ENCODE assay signal across 22 cellular contexts in the genomic region with DNA sequence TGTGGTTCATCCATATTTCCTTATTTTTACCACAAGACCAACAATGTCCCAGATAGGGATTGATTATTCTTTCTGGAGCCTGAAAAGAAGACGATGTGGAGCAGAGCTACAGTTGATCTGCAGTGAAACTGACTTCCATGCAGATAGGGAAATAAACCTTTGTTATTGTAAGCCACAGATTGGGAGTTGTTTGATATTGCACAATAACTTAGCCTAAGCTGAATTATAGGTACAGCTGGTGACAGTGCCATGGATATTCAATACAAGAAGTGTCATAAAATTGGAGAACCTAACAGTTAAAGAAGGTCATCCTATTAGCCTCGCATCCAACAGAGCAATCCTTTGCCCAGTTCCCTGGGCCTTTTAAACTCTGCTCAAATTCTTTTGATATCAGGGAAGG.
DNase-seq lines count a peak whose midpoint lies in the region; ATAC-seq, FAIRE-seq and TF ChIP-seq lines count a peak whose summit lies in the region.
"Had no signal": no experiment of that assay in that cellular context is flagged by ENCODE, and none has a peak within 500 bp of the region (broad histone marks: within the 10 kb centered on the region; RNA-seq: fewer than 3 reads in every experiment).

No MANE protein-coding gene starts in this region.

- 20% methylated on average over 1 of the region's 2 CpGs; no CpG with 5 or more reads in 1 of the 2 experiments for WGBS in IMR-90 (ENCODE audit: extremely low coverage in 2 of 2, insufficient read length in 1 of 2), 2 experiments
- WGBS in H1 (ENCODE audit: extremely low coverage in 1 of 2, insufficient coverage in 1 of 2, insufficient read length in 1 of 2, insufficient replicate concordance in 2 of 2, low coverage in 1 of 2, low lambda C conversion rate in 2 of 2, missing lambda C conversion rate in 1 of 2), 2 experiments: 80% methylated on average over 2 of the region's 2 CpGs; no CpG with 5 or more reads in 1 of the 2 experiments

- no peak for TF ChIP-seq EP300 in H1 (IDR thresholded peaks at IDR 0.05; ENCODE audit: borderline replicate concordance in 1 of 2, low read depth in 2 of 2, low read length in 2 of 2)

- peaks cover 1% of the 10 kb centered on the region for H3K27me3 Mint-ChIP-seq in GM23338 (ENCODE audit: insufficient read depth, low read depth, poor library complexity)
- H3K27me3 Mint-ChIP-seq: CD4-positive, alpha-beta T cell had no signal

- H2BK120ac ChIP-seq in IMR-90 (ENCODE audit: low read depth, low read length) (no peak overlapping the region), H1 (replicated peaks; ENCODE audit: low read depth, low read length) (no peak overlapping the region)

- no peaks in the 10 kb centered on the region for H3K79me1 ChIP-seq in IMR-90 (ENCODE audit: low read depth in 1 of 2, low read length in 2 of 2)
- no peaks in the 10 kb centered on the region for H3K79me1 ChIP-seq in H1 (ENCODE audit: low read depth, low read length)

- TF ChIP-seq CTCF in GM23338 (conservative IDR thresholded peaks at IDR 0.05; ENCODE audit: low read depth in 2 of 2) (no peak), IMR-90 (conservative IDR thresholded peaks at IDR 0.05; ENCODE audit: low read depth, low read length) (no peak), H1 (IDR thresholded peaks at IDR 0.05; ENCODE audit: control extremely low read depth in 1 of 3, insufficient read depth in 1 of 3, low read depth in 1 of 3, low read length in 3 of 3) (no peak)

- no peak overlapping the region for H3K27ac Mint-ChIP-seq in GM23338
- H3K27ac Mint-ChIP-seq: B cell; CD4-positive, alpha-beta T cell; CD8-positive, alpha-beta T cell had no signal

- DNase-seq in GM23338 (ENCODE audit: low spot score) (no peak), IMR-90 (no peak), H1 (ENCODE audit: low read depth in 1 of 2, low spot score in 2 of 2) (no peak), urothelium cell line (ENCODE audit: low spot score) (no peak), AG20443 (ENCODE audit: low spot score) (no peak)
- DNase-seq: 8988T; ACHN; AML-193; Caco-2; Calu3; CD4-positive, alpha-beta T cell; CD8-positive, alpha-beta T cell; DMS79 treated with DMSO at 0.1 percent for 48 hours; GF-D8 had no signal

- no peaks in the 10 kb centered on the region for H3K9me1 ChIP-seq in IMR-90 (ENCODE audit: insufficient read depth, low read length)

- dilution Hi-C loops in IMR-90 (cut with HindIII; ENCODE audit: low sequenced_read_pairs, unreplicated experiment): no loop called here

- H2BK20ac ChIP-seq in IMR-90 (ENCODE audit: low read depth, low read length): no peak overlapping the region
- H2BK20ac ChIP-seq in H1 (ENCODE audit: low read length): no peak overlapping the region

- FAIRE-seq in H1 (lab: Jason Lieb, UNC): no peak
- FAIRE-seq in urothelium cell line (lab: Jason Lieb, UNC): no peak
- FAIRE-seq: A204.1, D721Med, G401.6, GM12891, GM19239 had no signal

- H3K9me3 Mint-ChIP-seq in GM23338: peaks cover under 1% of the 10 kb centered on the region; the same call in 1 of the 3 replicates

- no peak overlapping the region for H3K9ac ChIP-seq in IMR-90 (ENCODE audit: low read depth, low read length)
- H3K9ac ChIP-seq in H1 (replicated peaks in 1 of 4; ENCODE audit: extremely low read depth in 1 of 4, low read depth in 3 of 4, low read length in 3 of 4): no peak overlapping the region
- H3K9ac ChIP-seq: BLaER1 treated with 17β-estradiol and CSF1 and Interleukin-3, amounts not matched to agents 10 nM and 100 nM had no signal

- H2AK9ac ChIP-seq in IMR-90 (replicated peaks; ENCODE audit: low read depth, low read length, poor library complexity): no peak overlapping the region

- H4K5ac ChIP-seq in IMR-90 (ENCODE audit: low read depth, low read length): no peak overlapping the region
- no peak overlapping the region for H4K5ac ChIP-seq in H1 (ENCODE audit: insufficient read length, low read depth, low read length)

- intact Hi-C loops in IMR-90 (cut with micrococcal nuclease): no loop called here

- no peaks in the 10 kb centered on the region for H3K9me3 ChIP-seq in IMR-90 (ENCODE audit: control insufficient read depth, insufficient read depth, low read length)
- H3K9me3 ChIP-seq in H1 (ENCODE audit: insufficient read depth in 2 of 2, low read depth in 1 of 2, low read length in 1 of 2): no peaks in the 10 kb centered on the region
- H3K9me3 ChIP-seq: BLaER1 treated with 17β-estradiol and CSF1 and Interleukin-3, amounts not matched to agents 10 nM and 100 nM; Caco-2 had no signal

- no peak overlapping the region for H2BK12ac ChIP-seq in H1 (ENCODE audit: low read depth, low read length)

- H3K4me2 ChIP-seq in GM23338 (no peak overlapping the region), IMR-90 (ENCODE audit: low read depth, low read length) (no peak overlapping the region), H1 (ENCODE audit: insufficient read depth in 1 of 2, low read depth in 2 of 2, low read length in 2 of 2) (no peak overlapping the region)
- H3K4me2 ChIP-seq: BLaER1 treated with 17β-estradiol and CSF1 and Interleukin-3, amounts not matched to agents 10 nM and 100 nM had no signal

- H2BK5ac ChIP-seq in IMR-90 (ENCODE audit: low read depth, low read length, poor library complexity, severe bottlenecking) (no peak overlapping the region), H1 (ENCODE audit: low read depth, low read length) (no peak overlapping the region)

- ATAC-seq in GM23338 (no peak), IMR-90 (ENCODE audit: low read depth) (no peak)
- ATAC-seq: CD8-positive, alpha-beta T cell had no signal

- no peak overlapping the region for H4K91ac ChIP-seq in IMR-90 (ENCODE audit: insufficient read depth, low read depth, low read length)
- no peak overlapping the region for H4K91ac ChIP-seq in H1 (replicated peaks; ENCODE audit: insufficient read length, low read length)

- no peaks in the 10 kb centered on the region for H4K20me1 ChIP-seq in GM23338 (replicated peaks; ENCODE audit: insufficient read depth)
- no peaks in the 10 kb centered on the region for H4K20me1 ChIP-seq in IMR-90 (ENCODE audit: insufficient read depth, low read length)
- no peaks in the 10 kb centered on the region for H4K20me1 ChIP-seq in H1 (replicated peaks in 1 of 2; ENCODE audit: control insufficient read depth in 1 of 2, insufficient read depth in 2 of 2, low read length in 2 of 2)
- H4K20me1 ChIP-seq: BLaER1 treated with 17β-estradiol and CSF1 and Interleukin-3, amounts not matched to agents 10 nM and 100 nM had no signal

- H2BK15ac ChIP-seq in IMR-90 (ENCODE audit: low read depth, low read length) (no peak overlapping the region), H1 (ENCODE audit: low read length) (no peak overlapping the region)

- no peak for TF ChIP-seq RAD21 in IMR-90 (IDR thresholded peaks at IDR 0.05; ENCODE audit: low read length)
- no peak for TF ChIP-seq RAD21 in H1 (IDR thresholded peaks at IDR 0.05 in 1 of 2, conservative IDR thresholded peaks at IDR 0.05 in 1 of 2; ENCODE audit: low read depth in 2 of 2, low read length in 2 of 2)

- H3K4me1 ChIP-seq in GM23338 (ENCODE audit: insufficient read depth) (peaks cover 30% of the 10 kb centered on the region), IMR-90 (ENCODE audit: control insufficient read depth, insufficient read depth, low read length) (no peaks in the 10 kb centered on the region), H1 (replicated peaks in 1 of 4; ENCODE audit: control insufficient read depth in 3 of 4, insufficient read depth in 4 of 4, low read length in 3 of 4) (no peaks in the 10 kb centered on the region)
- H3K4me1 ChIP-seq: BLaER1 treated with 17β-estradiol and CSF1 and Interleukin-3, amounts not matched to agents 10 nM and 100 nM; Caco-2 had no signal

- no peak overlapping the region for H3K14ac ChIP-seq in IMR-90 (replicated peaks; ENCODE audit: low read depth, low read length)
- H3K14ac ChIP-seq in H1 (ENCODE audit: insufficient read length): no peak overlapping the region

- in situ Hi-C loops in IMR-90 (cut with MboI; ENCODE audit: low sequenced_read_pairs): no loop called here

- H3K18ac ChIP-seq in IMR-90 (ENCODE audit: low read depth, low read length) (no peak overlapping the region), H1 (ENCODE audit: extremely low read depth, low read length) (no peak overlapping the region)

- H4K8ac ChIP-seq in IMR-90 (ENCODE audit: low read depth in 2 of 2, low read length in 2 of 2) (no peak overlapping the region), H1 (ENCODE audit: extremely low read depth, insufficient read depth, low read length) (no peak overlapping the region)

- H2AFZ ChIP-seq in GM23338 (peak overlapping the region; percentile 23; the same call in 1 of the 2 replicates), IMR-90 (replicated peaks; ENCODE audit: low read length, poor library complexity) (no peak overlapping the region), H1 (ENCODE audit: low read length) (no peak overlapping the region)

- H3K36me3 ChIP-seq in GM23338 (ENCODE audit: insufficient read depth): no peaks in the 10 kb centered on the region
- no peaks in the 10 kb centered on the region for H3K36me3 ChIP-seq in IMR-90 (ENCODE audit: control insufficient read depth, insufficient read depth, low read length)
- H3K36me3 ChIP-seq in H1 (ENCODE audit: control insufficient read depth in 2 of 4, insufficient read depth in 4 of 4, low read length in 3 of 4): no peaks in the 10 kb centered on the region
- H3K36me3 ChIP-seq: BLaER1 treated with 17β-estradiol and CSF1 and Interleukin-3, amounts not matched to agents 10 nM and 100 nM had no signal

- no peaks in the 10 kb centered on the region for H3F3A ChIP-seq in GM23338 (replicated peaks; ENCODE audit: low read depth)

- CTCF ChIA-PET in IMR-90 (lab: Yijun Ruan, JAX) (no interaction called here), H1 (lab: Charles Lee; ENCODE audit: partially characterized antibody) (no interaction called here)

- POLR2A ChIA-PET in IMR-90 (lab: Charles Lee; ENCODE audit: unreplicated experiment) (no interaction called here), H1 (lab: Charles Lee; ENCODE audit: partially characterized antibody) (no interaction called here)

- H3K79me2 ChIP-seq in GM23338 (replicated peaks; ENCODE audit: insufficient read depth) (no peaks in the 10 kb centered on the region), H1 (ENCODE audit: control insufficient read depth in 1 of 2, insufficient read depth in 2 of 2, low read length in 2 of 2) (no peaks in the 10 kb centered on the region)

- H3K4me3 ChIP-seq in GM23338: no peak overlapping the region
- no peak overlapping the region for H3K4me3 ChIP-seq in IMR-90 (ENCODE audit: insufficient read depth, low read depth, low read length)
- no peak overlapping the region for H3K4me3 ChIP-seq in H1 (ENCODE audit: extremely low read depth in 1 of 4, insufficient read depth in 2 of 4, low read depth in 3 of 4, low read length in 4 of 4)
- H3K4me3 ChIP-seq: BLaER1 treated with 17β-estradiol and CSF1 and Interleukin-3, amounts not matched to agents 10 nM and 100 nM had no signal

- H3K27me3 ChIP-seq in GM23338 (ENCODE audit: insufficient read depth) (no peaks in the 10 kb centered on the region), IMR-90 (ENCODE audit: control insufficient read depth, insufficient read depth, low read length) (no peaks in the 10 kb centered on the region), H1 (replicated peaks in 1 of 4; ENCODE audit: control insufficient read depth in 3 of 4, extremely low read depth in 1 of 4, insufficient read depth in 3 of 4, low read length in 3 of 4) (no peaks in the 10 kb centered on the region)
- H3K27me3 ChIP-seq: BLaER1 treated with 17β-estradiol and CSF1 and Interleukin-3, amounts not matched to agents 10 nM and 100 nM had no signal

- H3K4me1 Mint-ChIP-seq in GM23338: peaks cover 29% of the 10 kb centered on the region
- H3K4me1 Mint-ChIP-seq: B cell had no signal

- H3K9me2 ChIP-seq in GM23338 (ENCODE audit: insufficient read depth): peaks cover 6% of the 10 kb centered on the region; the same call in 1 of the 2 replicates

- H2AK5ac ChIP-seq in IMR-90 (ENCODE audit: low read depth, low read length) (no peak overlapping the region), H1 (ENCODE audit: low read depth, low read length) (no peak overlapping the region)

- no peaks in the 10 kb centered on the region for H3K36me3 Mint-ChIP-seq in GM23338 (ENCODE audit: low read depth)
- H3K36me3 Mint-ChIP-seq: CD8-positive, alpha-beta T cell had no signal

- H3K4me3 Mint-ChIP-seq in GM23338: no peak overlapping the region
- H3K4me3 Mint-ChIP-seq: B cell; CD4-positive, alpha-beta T cell; CD8-positive, alpha-beta T cell had no signal

- H3K56ac ChIP-seq in IMR-90 (ENCODE audit: extremely low read depth, insufficient read depth, low read length) (no peak overlapping the region), H1 (replicated peaks; ENCODE audit: insufficient read length, low read depth, low read length) (no peak overlapping the region)

- H3K4ac ChIP-seq in IMR-90 (ENCODE audit: low read depth, low read length): no peak overlapping the region
- no peak overlapping the region for H3K4ac ChIP-seq in H1 (replicated peaks; ENCODE audit: insufficient read length, low read depth, low read length)

- no peak overlapping the region for H3K27ac ChIP-seq in GM23338 (ENCODE audit: low read depth)
- H3K27ac ChIP-seq in IMR-90 (ENCODE audit: insufficient read depth, low read length): no peak overlapping the region
- H3K27ac ChIP-seq in H1 (ENCODE audit: low read depth, low read length): no peak overlapping the region
- H3K27ac ChIP-seq: BLaER1 treated with 17β-estradiol and CSF1 and Interleukin-3, amounts not matched to agents 10 nM and 100 nM; C4-2B had no signal

- TF ChIP-seq POLR2A in IMR-90 (IDR thresholded peaks at IDR 0.05; ENCODE audit: low read depth, low read length) (no peak), H1 (IDR thresholded peaks at IDR 0.05; ENCODE audit: control extremely low read depth in 1 of 2, low read depth in 2 of 2, low read length in 2 of 2) (no peak)

- H3K23ac ChIP-seq in IMR-90 (ENCODE audit: low read depth, low read length): no peak overlapping the region
- H3K23ac ChIP-seq in H1 (ENCODE audit: insufficient read length): no peak overlapping the region

- H3K23me2 ChIP-seq in H1 (ENCODE audit: low read depth, low read length): 0 out of 2 replicates have a peak, but pooled peaks cover 1% of the 10 kb centered on the region

- no TSS peak for BruUV-seq in IMR-90 (replicated peaks; lab: Mats Ljungman, UMichigan)
